Comparison of ENCODE assay signal across 8 cellular contexts in genomic region chr11:46121328-46121723, GRCh38. TPM values are rescaled to one million over a fixed set of nuclear protein-coding genes. Genes with fewer than 3 reads are reported as not detected.
A peak's percentile ranks its signal among the peaks of the same experiment; 100 is the strongest.
DNase-seq lines count a peak whose midpoint lies in the region; ATAC-seq lines count a peak whose summit lies in the region.

Gene PHF21A (minus strand): TSS chr11:46121454. CDS start chr11:46084219, 37,235 bp downstream.

- H3K4me1 ChIP-seq in CD4-positive, alpha-beta memory T cell (ENCODE audit: insufficient read depth, low read length), result peaks cover 36% of the 10 kb centered on the region
- H3K4me1 ChIP-seq in NT2/D1 (ENCODE audit: insufficient read depth, insufficient read length), result no peaks in the 10 kb centered on the region

- H3K4me3 Mint-ChIP-seq in CD4-positive, alpha-beta memory T cell, result peak within 1 kb of the TSS; percentile 93 to 96 (median 94)
- H3K4me3 Mint-ChIP-seq in activated CD8-positive, alpha-beta memory T cell treated with anti-CD3 and anti-CD28 coated beads, Interleukin-2, amount 10 ng/mL, durations not matched to agents 7 days and 5 days, result peak within 1 kb of the TSS; percentile 89

- no peaks in the 10 kb centered on the region for H3K36me3 ChIP-seq in CD4-positive, alpha-beta memory T cell (ENCODE audit: insufficient read depth, low read length)
- H3K36me3 ChIP-seq in NT2/D1 (ENCODE audit: insufficient read depth, insufficient read length, low read length), result no peaks in the 10 kb centered on the region

- DNase-seq in CD4-positive, alpha-beta memory T cell, result peak; percentile 88 to 91 (median 90)
- peak; percentile 84 for DNase-seq in HPDE6-E6E7 (ENCODE audit: extremely low spot score)
- DNase-seq in NT2/D1 (ENCODE audit: low read depth, low spot score), result peak; percentile 88
- peak; percentile 93 for DNase-seq in activated CD8-positive, alpha-beta memory T cell treated with anti-CD3 and anti-CD28 coated beads, Interleukin-2, amount 10 ng/mL, durations not matched to agents 7 days and 5 days
- peak; percentile 88 for DNase-seq in midbrain (lab: John Stamatoyannopoulos, UW)
- DNase-seq in stimulated activated CD8-positive, alpha-beta memory T cell treated with anti-CD3 and anti-CD28 coated beads, Interleukin-4, amount 100 ng/mL, for 1 hour (ENCODE audit: low read depth in 2 of 2, low spot score in 1 of 2), result peak; percentile 64 to 74

- in situ Hi-C loops in endometrial microvascular endothelial cells (cut with HindIII; ENCODE audit: inconsistent ontology term, low pct_unique_long_range_greater_than_20kb, low sequenced_read_pairs), result no loop called here

- H3K27me3 ChIP-seq in CD4-positive, alpha-beta memory T cell (ENCODE audit: insufficient read depth, low read length), result no peaks in the 10 kb centered on the region
- H3K27me3 ChIP-seq in NT2/D1 (ENCODE audit: insufficient read depth, insufficient read length), result no peaks in the 10 kb centered on the region

- H3K4me1 Mint-ChIP-seq in CD4-positive, alpha-beta memory T cell, result peaks cover 28 to 51% (median 32%) of the 10 kb centered on the region in 4 donors
- peaks cover 37% of the 10 kb centered on the region for H3K4me1 Mint-ChIP-seq in activated CD8-positive, alpha-beta memory T cell treated with anti-CD3 and anti-CD28 coated beads, Interleukin-2, amount 10 ng/mL, durations not matched to agents 7 days and 5 days

- POLR2A ChIA-PET in CD4-positive, alpha-beta memory T cell (lab: Charles Lee; ENCODE audit: partially characterized antibody), result interaction anchor here (0.6 to 1.7 kb wide), 10 partner anchors 8 to 496 kb away, joined by 3 to 5 read pairs (median 3); partner anchors contain the start of gene ATG13

- peak within 1 kb of the TSS; percentile 63 to 73 for H3K4me3 ChIP-seq in CD4-positive, alpha-beta memory T cell (ENCODE audit: low read length in 2 of 2)
- peak within 1 kb of the TSS; percentile 79 for H3K4me3 ChIP-seq in NT2/D1 (ENCODE audit: insufficient read length, low read depth)

- CTCF ChIA-PET in CD4-positive, alpha-beta memory T cell (lab: Charles Lee; ENCODE audit: partially characterized antibody), result interaction anchor here (0.7 to 1.0 kb wide), 4 partner anchors 9 to 208 kb away, joined by 3 read pairs; no protein-coding TSS in a partner anchor
- CTCF ChIA-PET in activated CD8-positive, alpha-beta memory T cell treated with anti-CD3 and anti-CD28 coated beads, Interleukin-2, amount 10 ng/mL, durations not matched to agents 7 days and 5 days (lab: Charles Lee), result interaction anchor here (1.0 kb wide), 1 partner anchor 118 kb away, joined by 3 read pairs; no protein-coding TSS in a partner anchor

- ATAC-seq in GM19455 (IDR thresholded peaks at IDR 0.05; ENCODE audit: unreplicated experiment), result peak; percentile 53
- peak; percentile 83 for ATAC-seq in activated CD8-positive, alpha-beta memory T cell treated with anti-CD3 and anti-CD28 coated beads, Interleukin-2, amount 10 ng/mL, durations not matched to agents 7 days and 5 days

- peak within 1 kb of the TSS; percentile 94 to 98 (median 95) for H3K27ac Mint-ChIP-seq in CD4-positive, alpha-beta memory T cell
- peak within 1 kb of the TSS; percentile 93 for H3K27ac Mint-ChIP-seq in activated CD8-positive, alpha-beta memory T cell treated with anti-CD3 and anti-CD28 coated beads, Interleukin-2, amount 10 ng/mL, durations not matched to agents 7 days and 5 days

- H3K9me3 Mint-ChIP-seq in CD4-positive, alpha-beta memory T cell, result peaks cover 0 to 2% (median 0%) of the 10 kb centered on the region in 8 donors
- H3K9me3 Mint-ChIP-seq in activated CD8-positive, alpha-beta memory T cell treated with anti-CD3 and anti-CD28 coated beads, Interleukin-2, amount 10 ng/mL, durations not matched to agents 7 days and 5 days (ENCODE audit: low read depth), result no peaks in the 10 kb centered on the region

- intact Hi-C loops in CD4-positive, alpha-beta memory T cell (cut with micrococcal nuclease), result loop anchor here (2.0 to 5.0 kb wide), 2 partner anchors 204 to 227 kb away; partner anchors contain the start of gene PEX16

- peak within 1 kb of the TSS; percentile 89 for H3K9ac ChIP-seq in NT2/D1 (ENCODE audit: insufficient read length, low read depth)

- H3K27ac ChIP-seq in CD4-positive, alpha-beta memory T cell (ENCODE audit: low read depth, low read length), result peak within 1 kb of the TSS; percentile 65

- no peaks in the 10 kb centered on the region for H3K9me3 ChIP-seq in CD4-positive, alpha-beta memory T cell (ENCODE audit: control insufficient read depth in 1 of 2, low read length in 2 of 2)
- H3K9me3 ChIP-seq in NT2/D1 (ENCODE audit: insufficient read depth, low read length), result no peaks in the 10 kb centered on the region

- peaks cover 0 to 3% of the 10 kb centered on the region in 2 donors for H3K27me3 Mint-ChIP-seq in CD4-positive, alpha-beta memory T cell
- H3K27me3 Mint-ChIP-seq in activated CD8-positive, alpha-beta memory T cell treated with anti-CD3 and anti-CD28 coated beads, Interleukin-2, amount 10 ng/mL, durations not matched to agents 7 days and 5 days, result no peaks in the 10 kb centered on the region

- H3K36me3 Mint-ChIP-seq in CD4-positive, alpha-beta memory T cell, result peaks cover 0 to 16% of the 10 kb centered on the region in 2 donors
- peaks cover 6% of the 10 kb centered on the region for H3K36me3 Mint-ChIP-seq in activated CD8-positive, alpha-beta memory T cell treated with anti-CD3 and anti-CD28 coated beads, Interleukin-2, amount 10 ng/mL, durations not matched to agents 7 days and 5 days

RNA-seq across cellular contexts. Expression of gene PHF21A, which starts in this region (rescaled TPM):
- 10 to 100 TPM; 66.1 to 68.4 TPM for total RNA-seq in CD4-positive, alpha-beta memory T cell
- 10 to 100 TPM in 1 of 2 donors, 1 to 10 TPM in 1; 3.7 to 19.6 TPM for polyA plus RNA-seq in CD4-positive, alpha-beta memory T cell
- 10 to 100 TPM; 34.6 to 39.7 TPM for total RNA-seq in activated CD8-positive, alpha-beta memory T cell treated with anti-CD3 and anti-CD28 coated beads, Interleukin-2, amount 10 ng/mL, durations not matched to agents 7 days and 5 days
- 13.5 TPM for total RNA-seq in endometrial microvascular endothelial cells (ENCODE audit: inconsistent ontology term)

Comparison
In these comparisons a context has a peak if more than half of its experiments do, and no peak if none do; other contexts are left out.
1. Peak in every context shown above with its lines: DNase-seq, ATAC-seq, H3K4me3 ChIP-seq and H3K27ac ChIP-seq.